Comparison of ENCODE assay signal across 20 cellular contexts in genomic region chr4:7655267-7655548, GRCh38.
A peak's percentile ranks its signal among the peaks of the same experiment; 100 is the strongest.
DNase-seq lines count a peak whose midpoint lies in the region; ATAC-seq and TF ChIP-seq lines count a peak whose summit lies in the region.
"Had no signal": no experiment of that assay in that cellular context is flagged by ENCODE, and none has a peak within 500 bp of the region (broad histone marks: within the 10 kb centered on the region; RNA-seq: fewer than 3 reads in every experiment).

No MANE protein-coding gene starts in this region.

- POLR2A ChIA-PET in IMR-90 (lab: Charles Lee; ENCODE audit: unreplicated experiment), result no interaction called here
- POLR2A ChIA-PET in Caco-2 (lab: Charles Lee), result no interaction called here
- POLR2A ChIA-PET in naive thymus-derived CD8-positive, alpha-beta T cell (lab: Charles Lee), result no interaction called here

- peak overlapping the region; percentile 34 for H2AFZ ChIP-seq in IMR-90 (replicated peaks; ENCODE audit: low read length, poor library complexity)

- peaks cover 3% of the 10 kb centered on the region; the same call in 1 of the 2 replicates for H3K27me3 ChIP-seq in IMR-90 (ENCODE audit: control insufficient read depth, insufficient read depth, low read length)
- H3K27me3 ChIP-seq in thoracic aorta (replicated peaks; ENCODE audit: insufficient read depth), result no peaks in the 10 kb centered on the region
- H3K27me3 ChIP-seq in Caco-2 (replicated peaks; ENCODE audit: control insufficient read depth, insufficient read depth, low read length), result no peaks in the 10 kb centered on the region
- H3K27me3 ChIP-seq: colonic mucosa, transverse colon had no signal

- dilution Hi-C loops in IMR-90 (cut with HindIII; ENCODE audit: low sequenced_read_pairs, unreplicated experiment), result no loop called here

- no peaks in the 10 kb centered on the region for H3K36me3 Mint-ChIP-seq in dendritic cell treated with granulocyte-macrophage colony-stimulating factor and Interleukin-4, amounts not matched to agents 40 ng/mL and 50 ng/mL, for 4 days (ENCODE audit: low read depth)
- no peaks in the 10 kb centered on the region for H3K36me3 Mint-ChIP-seq in nephron progenitor cell (ENCODE audit: low read depth)
- H3K36me3 Mint-ChIP-seq in Caco-2 (ENCODE audit: insufficient read depth, unreplicated experiment), result no peaks in the 10 kb centered on the region
- H3K36me3 Mint-ChIP-seq in naive thymus-derived CD8-positive, alpha-beta T cell, result no peaks in the 10 kb centered on the region

- no peak for TF ChIP-seq CTCF in IMR-90 (conservative IDR thresholded peaks at IDR 0.05; ENCODE audit: low read depth, low read length)
- TF ChIP-seq CTCF in nephron progenitor cell (IDR thresholded peaks at IDR 0.05), result no peak
- no peak for TF ChIP-seq CTCF in thoracic aorta (IDR thresholded peaks at IDR 0.05)
- no peak for TF ChIP-seq CTCF in Caco-2 (IDR thresholded peaks at IDR 0.05; ENCODE audit: insufficient read depth in 1 of 2, low read depth in 1 of 2, low read length in 1 of 2, severe bottlenecking in 1 of 2, unreplicated experiment in 1 of 2)

- peaks cover 3% of the 10 kb centered on the region; the same call in 1 of the 2 replicates for H4K20me1 ChIP-seq in IMR-90 (ENCODE audit: insufficient read depth, low read length)

- no peak overlapping the region for H3K4me3 ChIP-seq in IMR-90 (ENCODE audit: insufficient read depth, low read depth, low read length)
- peak overlapping the region; percentile 7 for H3K4me3 ChIP-seq in thoracic aorta
- no peak overlapping the region for H3K4me3 ChIP-seq in Caco-2 (ENCODE audit: low read depth, low read length)
- H3K4me3 ChIP-seq: adrenal gland, colonic mucosa, lung, transverse colon had no signal

- no peak overlapping the region for H2AK9ac ChIP-seq in IMR-90 (replicated peaks; ENCODE audit: low read depth, low read length, poor library complexity)

- no peak overlapping the region for H2BK5ac ChIP-seq in IMR-90 (ENCODE audit: low read depth, low read length, poor library complexity, severe bottlenecking)

- in situ Hi-C loops in IMR-90 (cut with MboI; ENCODE audit: low sequenced_read_pairs), result no loop called here

- H3K4me2 ChIP-seq in IMR-90 (ENCODE audit: low read depth, low read length), result no peak overlapping the region

- no peak for DNase-seq in IMR-90
- no peak for DNase-seq in nephron progenitor cell
- DNase-seq in thoracic aorta (ENCODE audit: low spot score), result no peak
- DNase-seq in GOT3 (lab: John Stamatoyannopoulos, UW), result no peak
- no peak for DNase-seq in Caco-2
- DNase-seq in naive thymus-derived CD8-positive, alpha-beta T cell, result no peak
- DNase-seq: activated CD4-positive, alpha-beta T cell treated with anti-CD3 and anti-CD28 coated beads, Interleukin-2, amount 10 ng/mL, durations not matched to agents 7 days and 5 days; activated naive CD4-positive, alpha-beta T cell treated with Interleukin-2 at 50 U/mL for 16 hours; activated T-cell treated with anti-CD3 and anti-CD28 coated beads, Interleukin-2, amount 50 U/mL, for 48 hours; adrenal gland; colonic mucosa; DND-41; effector memory CD4-positive, alpha-beta T cell; Karpas-422; NCI-H146; stimulated activated CD4-positive, alpha-beta T cell treated with anti-CD3 and anti-CD28 coated beads, Interleukin-2, amount 100 ng/mL, for 24 hours; transverse colon had no signal

- H2BK120ac ChIP-seq in IMR-90 (ENCODE audit: low read depth, low read length), result no peak overlapping the region

- no peak for ATAC-seq in IMR-90 (ENCODE audit: low read depth)
- no peak for ATAC-seq in thoracic aorta (ENCODE audit: insufficient number of reproducible peaks, low FRiP score, low read depth)
- no peak for ATAC-seq in naive thymus-derived CD8-positive, alpha-beta T cell
- ATAC-seq: HCT116 had no signal

- H4K5ac ChIP-seq in IMR-90 (ENCODE audit: low read depth, low read length), result no peak overlapping the region

- H3K27ac ChIP-seq in IMR-90 (ENCODE audit: insufficient read depth, low read length) (no peak overlapping the region), thoracic aorta (no peak overlapping the region)
- H3K27ac ChIP-seq: colonic mucosa, transverse colon had no signal

- H3K18ac ChIP-seq in IMR-90 (ENCODE audit: low read depth, low read length), result no peak overlapping the region

- H3K23ac ChIP-seq in IMR-90 (ENCODE audit: low read depth, low read length), result no peak overlapping the region

- no peak overlapping the region for H3K4ac ChIP-seq in IMR-90 (ENCODE audit: low read depth, low read length)

- H3K4me1 Mint-ChIP-seq in dendritic cell treated with granulocyte-macrophage colony-stimulating factor and Interleukin-4, amounts not matched to agents 40 ng/mL and 50 ng/mL, for 4 days (ENCODE audit: low read depth), result peaks cover 45% of the 10 kb centered on the region
- H3K4me1 Mint-ChIP-seq in nephron progenitor cell (peaks cover under 1% of the 10 kb centered on the region), Caco-2 (ENCODE audit: low read depth, unreplicated experiment) (no peaks in the 10 kb centered on the region)
- peaks cover 0 to 33% (median 10%) of the 10 kb centered on the region in 4 donors for H3K4me1 Mint-ChIP-seq in naive thymus-derived CD8-positive, alpha-beta T cell

- peak overlapping the region; percentile 79 for H3K27ac Mint-ChIP-seq in dendritic cell treated with granulocyte-macrophage colony-stimulating factor and Interleukin-4, amounts not matched to agents 40 ng/mL and 50 ng/mL, for 4 days
- peak overlapping the region; percentile 77 for H3K27ac Mint-ChIP-seq in nephron progenitor cell
- H3K27ac Mint-ChIP-seq in Caco-2 (ENCODE audit: unreplicated experiment), result no peak overlapping the region
- no peak overlapping the region for H3K27ac Mint-ChIP-seq in naive thymus-derived CD8-positive, alpha-beta T cell
- H3K27ac Mint-ChIP-seq: activated CD4-positive, alpha-beta T cell treated with anti-CD3 and anti-CD28 coated beads, Interleukin-2, amount 10 ng/mL, durations not matched to agents 7 days and 5 days had no signal

- CTCF ChIA-PET in IMR-90 (lab: Yijun Ruan, JAX), result no interaction called here
- CTCF ChIA-PET in Caco-2 (lab: Charles Lee), result no interaction called here

- peak overlapping the region; percentile 20; the same call in 1 of the 2 replicates for H2AK5ac ChIP-seq in IMR-90 (ENCODE audit: low read depth, low read length)

- peaks cover 8% of the 10 kb centered on the region for H3K9me1 ChIP-seq in IMR-90 (ENCODE audit: insufficient read depth, low read length)

- H3K9ac ChIP-seq in IMR-90 (ENCODE audit: low read depth, low read length), result no peak overlapping the region

- H3K4me1 ChIP-seq in IMR-90 (ENCODE audit: control insufficient read depth, insufficient read depth, low read length) (peaks cover 8% of the 10 kb centered on the region), thoracic aorta (ENCODE audit: control insufficient read depth in 1 of 2, low read depth in 2 of 2) (peaks cover 0 to 13% of the 10 kb centered on the region in 2 donors), Caco-2 (peaks cover 11% of the 10 kb centered on the region; the same call in 1 of the 2 replicates)
- H3K4me1 ChIP-seq: colonic mucosa had no signal

- H3K27me3 Mint-ChIP-seq in dendritic cell treated with granulocyte-macrophage colony-stimulating factor and Interleukin-4, amounts not matched to agents 40 ng/mL and 50 ng/mL, for 4 days, result peaks cover 48% of the 10 kb centered on the region
- H3K27me3 Mint-ChIP-seq in nephron progenitor cell (ENCODE audit: low read depth, poor library complexity) (peaks cover 6% of the 10 kb centered on the region), Caco-2 (ENCODE audit: insufficient read depth, unreplicated experiment) (no peaks in the 10 kb centered on the region)
- peaks cover 0 to 31% (median 6%) of the 10 kb centered on the region in 5 donors for H3K27me3 Mint-ChIP-seq in naive thymus-derived CD8-positive, alpha-beta T cell
- H3K27me3 Mint-ChIP-seq: activated CD4-positive, alpha-beta T cell treated with anti-CD3 and anti-CD28 coated beads, Interleukin-2, amount 10 ng/mL, durations not matched to agents 7 days and 5 days had no signal

- H2BK20ac ChIP-seq in IMR-90 (ENCODE audit: low read depth, low read length), result no peak overlapping the region

- H3K9me3 Mint-ChIP-seq in dendritic cell treated with granulocyte-macrophage colony-stimulating factor and Interleukin-4, amounts not matched to agents 40 ng/mL and 50 ng/mL, for 4 days, result no peaks in the 10 kb centered on the region
- H3K9me3 Mint-ChIP-seq in nephron progenitor cell (no peaks in the 10 kb centered on the region), Caco-2 (ENCODE audit: unreplicated experiment) (no peaks in the 10 kb centered on the region)
- no peaks in the 10 kb centered on the region for H3K9me3 Mint-ChIP-seq in naive thymus-derived CD8-positive, alpha-beta T cell
- H3K9me3 Mint-ChIP-seq: activated CD4-positive, alpha-beta T cell treated with anti-CD3 and anti-CD28 coated beads, Interleukin-2, amount 10 ng/mL, durations not matched to agents 7 days and 5 days had no signal

- H3K36me3 ChIP-seq in IMR-90 (ENCODE audit: control insufficient read depth, insufficient read depth, low read length) (no peaks in the 10 kb centered on the region), thoracic aorta (no peaks in the 10 kb centered on the region), Caco-2 (ENCODE audit: control insufficient read depth, insufficient read depth, low read length) (no peaks in the 10 kb centered on the region)
- H3K36me3 ChIP-seq: adrenal gland, colonic mucosa, transverse colon had no signal

- H4K8ac ChIP-seq in IMR-90 (ENCODE audit: low read depth in 2 of 2, low read length in 2 of 2), result no peak overlapping the region

- no peak overlapping the region for H2BK15ac ChIP-seq in IMR-90 (ENCODE audit: low read depth, low read length)

- H3K56ac ChIP-seq in IMR-90 (ENCODE audit: extremely low read depth, insufficient read depth, low read length), result no peak overlapping the region

- no peak overlapping the region for H3K14ac ChIP-seq in IMR-90 (replicated peaks; ENCODE audit: low read depth, low read length)

- H3K4me3 Mint-ChIP-seq in dendritic cell treated with granulocyte-macrophage colony-stimulating factor and Interleukin-4, amounts not matched to agents 40 ng/mL and 50 ng/mL, for 4 days, result no peak overlapping the region
- H3K4me3 Mint-ChIP-seq in nephron progenitor cell, result peak overlapping the region; percentile 35
- no peak overlapping the region for H3K4me3 Mint-ChIP-seq in Caco-2 (ENCODE audit: unreplicated experiment)
- no peak overlapping the region for H3K4me3 Mint-ChIP-seq in naive thymus-derived CD8-positive, alpha-beta T cell
- H3K4me3 Mint-ChIP-seq: activated CD4-positive, alpha-beta T cell treated with anti-CD3 and anti-CD28 coated beads, Interleukin-2, amount 10 ng/mL, durations not matched to agents 7 days and 5 days had no signal

- no peak for TF ChIP-seq RAD21 in IMR-90 (IDR thresholded peaks at IDR 0.05; ENCODE audit: low read length)

- no TSS peak for BruUV-seq in IMR-90 (replicated peaks; lab: Mats Ljungman, UMichigan)
- BruUV-seq in Caco-2 (replicated peaks; lab: Mats Ljungman, UMichigan), result no TSS peak

- TF ChIP-seq POLR2A in IMR-90 (IDR thresholded peaks at IDR 0.05; ENCODE audit: low read depth, low read length), result no peak

- H3K9me3 ChIP-seq in IMR-90 (ENCODE audit: control insufficient read depth, insufficient read depth, low read length) (no peaks in the 10 kb centered on the region), thoracic aorta (no peaks in the 10 kb centered on the region), Caco-2 (no peaks in the 10 kb centered on the region)
- H3K9me3 ChIP-seq: adrenal gland, colonic mucosa, transverse colon had no signal

- no peak overlapping the region for H4K91ac ChIP-seq in IMR-90 (ENCODE audit: insufficient read depth, low read depth, low read length)

- 80% methylated on average over 4 of the region's 13 CpGs; no CpG with 5 or more reads in 1 of the 2 experiments for WGBS in IMR-90 (ENCODE audit: extremely low coverage in 2 of 2, insufficient read length in 1 of 2), 2 experiments

- H3K79me1 ChIP-seq in IMR-90 (ENCODE audit: low read depth in 1 of 2, low read length in 2 of 2), result no peaks in the 10 kb centered on the region

- intact Hi-C loops in IMR-90 (cut with micrococcal nuclease), result no loop called here
- intact Hi-C loops in dendritic cell treated with granulocyte-macrophage colony-stimulating factor and Interleukin-4, amounts not matched to agents 40 ng/mL and 50 ng/mL, for 4 days (cut with micrococcal nuclease), result loop anchor here (10.0 kb wide), 1 partner anchor 90 kb away; no protein-coding TSS in a partner anchor
- intact Hi-C loops in Caco-2 (cut with micrococcal nuclease; ENCODE audit: unreplicated experiment), result no loop called here

Comparison
In these comparisons a context has a peak if more than half of its experiments do, and no peak if none do; other contexts are left out.
1. H3K27ac Mint-ChIP-seq: peak in dendritic cell treated with granulocyte-macrophage colony-stimulating factor and Interleukin-4, amounts not matched to agents 40 ng/mL and 50 ng/mL, for 4 days (single experiment) and nephron progenitor cell (single experiment); none in Caco-2 (single experiment) and naive thymus-derived CD8-positive, alpha-beta T cell (0 of 10).